In the genomic region with DNA sequence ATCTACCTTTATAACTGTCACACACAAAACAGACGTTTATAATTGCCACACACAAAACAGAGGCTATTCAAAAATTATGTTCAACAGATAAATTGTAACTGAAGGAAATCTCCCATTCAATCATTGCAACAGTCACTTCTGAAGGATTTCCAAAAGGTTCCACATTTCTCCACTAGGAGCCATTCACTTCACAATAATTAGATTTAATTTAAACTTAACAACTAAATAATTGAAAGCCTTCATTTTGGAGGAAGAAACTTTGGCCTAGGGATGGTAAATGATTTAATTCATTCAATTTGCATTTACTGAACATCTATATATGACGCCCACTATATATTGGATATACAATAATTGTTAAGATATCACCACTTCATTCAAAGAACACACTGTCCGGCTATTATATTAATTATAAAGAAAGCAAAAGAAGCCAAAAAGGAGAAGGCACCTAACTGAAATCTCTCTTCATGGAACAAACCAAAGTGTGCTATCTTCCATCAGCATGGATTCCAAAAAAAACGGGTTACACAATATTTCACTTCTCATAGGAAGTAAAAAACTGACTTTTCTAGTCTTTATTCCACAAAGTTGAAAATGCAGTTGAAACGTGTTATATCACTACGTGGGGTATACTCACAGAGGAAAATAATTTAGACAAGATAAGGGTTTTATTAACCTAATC, we compare ENCODE assay signal across 8 cellular contexts. TPM values are rescaled to one million over a fixed set of nuclear protein-coding genes. Genes with fewer than 3 reads are reported as not detected.
DNase-seq lines count a peak whose midpoint lies in the region; ATAC-seq and TF ChIP-seq lines count a peak whose summit lies in the region.

No MANE protein-coding gene starts in this region.

- no peak; the same call in 1 of the 2 replicates for TF ChIP-seq CTCF in A673 (conservative IDR thresholded peaks at IDR 0.05; ENCODE audit: low read depth, low read length)
- peak; percentile 5 for TF ChIP-seq CTCF in GM12864 (IDR thresholded peaks at IDR 0.05; ENCODE audit: low read depth, low read length, missing control alignments)
- TF ChIP-seq CTCF in SU-DHL-6 (IDR thresholded peaks at IDR 0.05; ENCODE audit: insufficient read depth, low read length, poor library complexity, severe bottlenecking), result no peak
- no peak for TF ChIP-seq CTCF in foreskin fibroblast (IDR thresholded peaks at IDR 0.05; ENCODE audit: low read depth, low read length)

- H3K9ac ChIP-seq in SU-DHL-6 (ENCODE audit: low read length), result peak overlapping the region; percentile 81

- DNase-seq in A673 (ENCODE audit: low spot score) (no peak), GM12864 (ENCODE audit: low read depth) (no peak), SHP77 (lab: John Stamatoyannopoulos, UW) (no peak), hepatic stellate cell (ENCODE audit: low spot score) (no peak), foreskin fibroblast (no peak)

- H3K9me2 ChIP-seq in SU-DHL-6 (replicated peaks; ENCODE audit: insufficient read depth, low read length), result no peaks in the 10 kb centered on the region

- CTCF ChIA-PET in A673 (lab: Charles Lee), result no interaction called here

- H4K20me1 ChIP-seq in SU-DHL-6 (ENCODE audit: low read depth, low read length), result peaks cover 19% of the 10 kb centered on the region

- BruUV-seq in A673 (replicated peaks; lab: Mats Ljungman, UMichigan), result no TSS peak

- intact Hi-C loops in A673 (cut with micrococcal nuclease; ENCODE audit: unreplicated experiment), result no loop called here

- peak overlapping the region; percentile 92 for H3K4me2 ChIP-seq in SU-DHL-6 (ENCODE audit: low read depth, low read length, poor library complexity, severe bottlenecking)

- H3K27ac ChIP-seq in A673 (ENCODE audit: low read depth, low read length, poor library complexity, severe bottlenecking) (no peak overlapping the region), SU-DHL-6 (ENCODE audit: low read depth, low read length) (peak overlapping the region; percentile 61; the same call in 1 of the 2 replicates)

- no peak overlapping the region for H2AFZ ChIP-seq in SU-DHL-6 (ENCODE audit: low read depth, low read length, severe bottlenecking)

- no peak for ATAC-seq in HG03175 (IDR thresholded peaks at IDR 0.05; ENCODE audit: unreplicated experiment)

- H3K79me2 ChIP-seq in SU-DHL-6 (ENCODE audit: insufficient read depth, low read length), result peaks cover 64% of the 10 kb centered on the region

- H3F3A ChIP-seq in SU-DHL-6 (ENCODE audit: insufficient read depth), result 0 out of 2 replicates have a peak, but pooled peaks cover 7% of the 10 kb centered on the region

- H3K27me3 ChIP-seq in A673 (replicated peaks; ENCODE audit: insufficient read depth, low read depth, low read length, poor library complexity), result no peaks in the 10 kb centered on the region
- no peaks in the 10 kb centered on the region for H3K27me3 ChIP-seq in SU-DHL-6 (ENCODE audit: low read length)

- peaks cover 17% of the 10 kb centered on the region for H3K4me1 ChIP-seq in A673 (ENCODE audit: insufficient read depth, low read length, poor library complexity, severe bottlenecking)

- POLR2A ChIA-PET in A673 (lab: Charles Lee; ENCODE audit: low non-redundant PET), result no interaction called here

- H3K9me3 ChIP-seq in A673 (ENCODE audit: low read depth, low read length, poor library complexity, severe bottlenecking), result no peaks in the 10 kb centered on the region
- no peaks in the 10 kb centered on the region for H3K9me3 ChIP-seq in SU-DHL-6 (ENCODE audit: insufficient read depth, low read length)

- peaks cover 29% of the 10 kb centered on the region for H3K36me3 ChIP-seq in A673 (ENCODE audit: insufficient read depth, low read length, poor library complexity, severe bottlenecking)
- H3K36me3 ChIP-seq in SU-DHL-6 (ENCODE audit: low read length), result peaks cover 31% of the 10 kb centered on the region

- peak overlapping the region; percentile 77 for H3K4me3 ChIP-seq in A673 (ENCODE audit: low read depth, low read length, poor library complexity, severe bottlenecking)
- peak overlapping the region; percentile 67 for H3K4me3 ChIP-seq in GM12864 (ENCODE audit: low read depth, low read length)
- H3K4me3 ChIP-seq in SU-DHL-6 (ENCODE audit: insufficient read depth, low read length, poor library complexity, severe bottlenecking), result peak overlapping the region; percentile 75
- peak overlapping the region; percentile 87 for H3K4me3 ChIP-seq in iPS-11a (ENCODE audit: low read depth, low read length)
- peak overlapping the region in 1 of 2 donors; percentile 87 for H3K4me3 ChIP-seq in foreskin fibroblast (ENCODE audit: low read depth in 1 of 2, low read length in 2 of 2)

RNA-seq across cellular contexts. Expression of a gene that starts 1.7 kb away (rescaled TPM):
- total RNA-seq in A673 (2021), result 48.6 and 51.6 TPM in 2 replicates

RNA-seq across cellular contexts. Expression of a gene that starts 47.0 kb away (rescaled TPM):
- total RNA-seq in A673 (2021), result 0.32 and 0.37 TPM in 2 replicates

RNA-seq across cellular contexts. Expression of a gene that starts 47.1 kb away (rescaled TPM):
- total RNA-seq in A673 (2021), result 66.0 and 66.4 TPM in 2 replicates
